In the genomic region with DNA sequence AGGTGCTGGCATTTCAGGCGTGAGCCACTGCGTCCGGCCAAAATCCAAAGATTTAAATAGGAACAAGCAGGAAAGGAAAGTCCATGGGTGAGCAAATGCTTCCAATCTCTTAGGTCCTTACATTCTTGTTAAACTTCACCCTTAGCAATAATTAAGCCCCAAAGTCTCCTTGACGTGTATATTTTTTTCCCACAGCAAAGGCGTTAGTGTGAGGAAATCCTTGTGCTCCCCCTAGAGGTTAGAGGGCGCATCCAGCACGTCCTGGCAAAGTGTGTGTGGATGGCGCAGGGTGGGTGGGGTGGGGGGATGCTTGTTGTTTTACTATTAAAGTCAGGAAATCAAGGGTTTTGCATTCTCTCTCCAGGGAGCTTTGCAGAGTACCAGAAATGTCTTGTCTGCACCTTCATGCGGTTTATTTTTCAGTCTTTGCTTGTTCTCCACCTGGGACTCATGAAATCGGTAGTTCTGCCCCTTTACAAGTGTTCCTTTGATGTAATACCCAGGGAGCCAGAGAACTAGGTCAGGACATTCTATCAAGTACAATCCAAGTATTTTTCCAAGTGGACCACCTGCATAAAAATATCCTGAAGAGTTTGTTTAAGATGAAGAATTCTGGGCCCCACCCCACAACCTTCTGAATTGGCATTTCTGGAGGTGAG, we compare ENCODE assay signal across 9 cellular contexts.
DNase-seq lines count a peak whose midpoint lies in the region; ATAC-seq and TF ChIP-seq lines count a peak whose summit lies in the region.
"Had no signal": no experiment of that assay in that cellular context is flagged by ENCODE, and none has a peak within 500 bp of the region (broad histone marks: within the 10 kb centered on the region; RNA-seq: fewer than 3 reads in every experiment).

No MANE protein-coding gene starts in this region.

- no peaks in the 10 kb centered on the region for H3K9me3 ChIP-seq in iPS DF 6.9 (ENCODE audit: control insufficient read depth, insufficient read depth, low read length)

- DNase-seq in AG20443 (ENCODE audit: low spot score) (peak; percentile 84), NCI-H146 treated with DMSO at 0.1 percent for 48 hours (lab: John Stamatoyannopoulos, UW; ENCODE audit: unreplicated experiment) (peak; percentile 55), T-helper 22 cell (ENCODE audit: low read depth) (peak; percentile 13), astrocyte of the spinal cord (ENCODE audit: low read depth, low spot score) (peak; percentile 68), iPS DF 6.9 (ENCODE audit: low read depth, low spot score) (peak; percentile 50)
- peak; percentile 13 to 22 for DNase-seq in stimulated activated CD4-positive, alpha-beta T cell treated with anti-CD3 and anti-CD28 coated beads, Interleukin-12 subunit alpha, Interleukin-12 subunit beta, amount 100 ng/mL, for 24 hours (ENCODE audit: low read depth in 2 of 2)

- ATAC-seq in GM19463 (IDR thresholded peaks at IDR 0.05; ENCODE audit: unreplicated experiment) (peak; percentile 63), HG03457 (IDR thresholded peaks at IDR 0.05; ENCODE audit: unreplicated experiment) (no peak)

- in situ Hi-C loops in astrocyte of the spinal cord (cut with HindIII; ENCODE audit: low sequenced_read_pairs): no loop called here

- no CpG with 5 or more reads among the region's 10 CpGs for WGBS in iPS DF 6.9 (ENCODE audit: insufficient coverage, insufficient read length)

- no peak overlapping the region for H3K4me3 ChIP-seq in astrocyte of the spinal cord (ENCODE audit: low read depth, low read length)
- no peak overlapping the region for H3K4me3 ChIP-seq in iPS DF 6.9 (ENCODE audit: low read length)
- H3K4me3 ChIP-seq: skin epidermis had no signal

- no peaks in the 10 kb centered on the region for H3K27me3 ChIP-seq in iPS DF 6.9 (ENCODE audit: control insufficient read depth, insufficient read depth, low read length)

- peaks cover 1% of the 10 kb centered on the region; the same call in 1 of the 2 replicates for H3K4me1 ChIP-seq in iPS DF 6.9 (ENCODE audit: control insufficient read depth, insufficient read depth, low read length)

- no peak overlapping the region for H3K27ac ChIP-seq in iPS DF 6.9 (ENCODE audit: low read length)
- H3K27ac ChIP-seq: skin epidermis had no signal

- peak; percentile 80 for TF ChIP-seq CTCF in astrocyte of the spinal cord (IDR thresholded peaks at IDR 0.05; ENCODE audit: low read depth, low read length)

- H3K36me3 ChIP-seq in iPS DF 6.9 (ENCODE audit: control insufficient read depth, insufficient read depth, low read length): no peaks in the 10 kb centered on the region

Comparison
In these comparisons a context has a peak if more than half of its experiments do, and no peak if none do; other contexts are left out.
1. DNase-seq: peak in every context shown above with its lines; median percentile 84 in AG20443; 68 in astrocyte of the spinal cord; 55 in NCI-H146 treated with DMSO at 0.1 percent for 48 hours; 50 in iPS DF 6.9; 18 in stimulated activated CD4-positive, alpha-beta T cell treated with anti-CD3 and anti-CD28 coated beads, Interleukin-12 subunit alpha, Interleukin-12 subunit beta, amount 100 ng/mL, for 24 hours; 13 in T-helper 22 cell.